In genomic region chr2:226427538-226428307, GRCh38 we compare ENCODE assay signal across 13 cellular contexts.
A peak's percentile ranks its signal among the peaks of the same experiment; 100 is the strongest.
DNase-seq lines count a peak whose midpoint lies in the region; ATAC-seq, FAIRE-seq and TF ChIP-seq lines count a peak whose summit lies in the region.
"Had no signal": no experiment of that assay in that cellular context is flagged by ENCODE, and none has a peak within 500 bp of the region (broad histone marks: within the 10 kb centered on the region; RNA-seq: fewer than 3 reads in every experiment).

No MANE protein-coding gene starts in this region.

- H3K27ac ChIP-seq in keratinocyte (ENCODE audit: control insufficient read depth, insufficient read depth, low read length) (peak overlapping the region; percentile 76), gastroesophageal sphincter (no peak overlapping the region), adrenal gland (no peak overlapping the region)
- H3K27ac ChIP-seq: prostate gland had no signal

- H3K9ac ChIP-seq in keratinocyte (ENCODE audit: control insufficient read depth, extremely low read depth, insufficient read depth, low read length): peak overlapping the region; percentile 51

- H4K20me1 ChIP-seq in keratinocyte (ENCODE audit: control insufficient read depth, extremely low read depth, insufficient read depth, low read length): no peaks in the 10 kb centered on the region

- WGBS in gastroesophageal sphincter (ENCODE audit: low coverage in 1 of 2), 2 donors: 76% methylated on average over 5 of the region's 7 CpGs; no CpG with 5 or more reads in 1 of the 2 donors
- 87 to 94% (median 89%) methylated on average over 7 of the region's 7 CpGs for WGBS in adrenal gland, 4 donors

- DNase-seq in ACHN: peak; percentile 38
- DNase-seq in Kasumi-1 (lab: John Stamatoyannopoulos, UW): peak; percentile 60 to 62
- no peak for DNase-seq in WTC11 (ENCODE audit: low spot score)
- peak; percentile 46 for DNase-seq in keratinocyte (ENCODE audit: low read depth, low spot score)
- no peak for DNase-seq in OCI-M2 (lab: John Stamatoyannopoulos, UW; ENCODE audit: unreplicated experiment)
- no peak for DNase-seq in NOMO-1 treated with DMSO at 0.1 percent for 48 hours (lab: John Stamatoyannopoulos, UW; ENCODE audit: unreplicated experiment)
- DNase-seq in adrenal gland: no peak
- DNase-seq: activated T-cell treated with anti-CD3 and anti-CD28 coated beads, Interleukin-2, amount 50 U/mL, for 4 hours; cortex of kidney; NCI-H187 treated with DMSO at 0.1 percent for 48 hours had no signal

- H3K4me3 ChIP-seq in keratinocyte (ENCODE audit: control insufficient read depth in 2 of 3, extremely low read depth in 1 of 3, insufficient read depth in 2 of 3, low read depth in 1 of 3, low read length in 3 of 3) (no peak overlapping the region), gastroesophageal sphincter (no peak overlapping the region), adrenal gland (no peak overlapping the region)
- H3K4me3 ChIP-seq: prostate gland had no signal

- no peak overlapping the region for H2AFZ ChIP-seq in keratinocyte (ENCODE audit: control insufficient read depth, low read length)

- peak overlapping the region; percentile 59 for H3K4me2 ChIP-seq in keratinocyte (ENCODE audit: control insufficient read depth, extremely low read depth, insufficient read depth, low read depth, low read length)

- FAIRE-seq in keratinocyte (lab: Jason Lieb, UNC): peak; percentile 96

- peaks cover 54% of the 10 kb centered on the region for H3K4me1 ChIP-seq in keratinocyte (ENCODE audit: control insufficient read depth, extremely low read depth, insufficient read depth, low read length)
- peaks cover 3 to 18% (median 5%) of the 10 kb centered on the region in 3 donors for H3K4me1 ChIP-seq in gastroesophageal sphincter
- H3K4me1 ChIP-seq in adrenal gland (replicated peaks in 1 of 2): no peaks in the 10 kb centered on the region

- no peak for TF ChIP-seq EP300 in gastroesophageal sphincter (IDR thresholded peaks at IDR 0.05)

- POLR2A ChIA-PET in WTC11 (lab: Charles Lee): no interaction called here

- no peak overlapping the region for H3K27ac Mint-ChIP-seq in WTC11
- H3K27ac Mint-ChIP-seq: B cell had no signal

- intact Hi-C loops in adrenal gland (cut with DNase I): no loop called here

- H3K27me3 Mint-ChIP-seq in WTC11 (ENCODE audit: low read depth): no peaks in the 10 kb centered on the region

- H3K4me3 Mint-ChIP-seq in WTC11: no peak overlapping the region
- H3K4me3 Mint-ChIP-seq: activated T-cell treated with anti-CD3 and anti-CD28 coated beads, Interleukin-2, amount 50 U/mL, for 4 hours; B cell had no signal

- no peak for TF ChIP-seq POLR2A in gastroesophageal sphincter (IDR thresholded peaks at IDR 0.05)
- no peak for TF ChIP-seq POLR2A in adrenal gland (IDR thresholded peaks at IDR 0.05)

- TF ChIP-seq CTCF in WTC11 (IDR thresholded peaks at IDR 0.05) (no peak), keratinocyte (optimal IDR thresholded peaks at IDR 0.05 in 1 of 3, IDR thresholded peaks at IDR 0.05 in 1 of 3, conservative IDR thresholded peaks at IDR 0.05 in 1 of 3; ENCODE audit: extremely low read depth in 1 of 3, insufficient read depth in 2 of 3, low read length in 3 of 3) (peak in 1 of 3 experiments; percentile 36), gastroesophageal sphincter (IDR thresholded peaks at IDR 0.05) (no peak), adrenal gland (IDR thresholded peaks at IDR 0.05) (no peak)

- dilution Hi-C loops in keratinocyte (cut with MboI; ENCODE audit: extremely low pct_ligation_motif_present, low sequenced_read_pairs): no loop called here

- ATAC-seq in WTC11 (peak; percentile 58), gastroesophageal sphincter (no peak)
- ATAC-seq: activated T-cell treated with anti-CD3 and anti-CD28 coated beads, Interleukin-2, amount 50 U/mL, for 4 hours had no signal

- no peaks in the 10 kb centered on the region for H3K27me3 ChIP-seq in keratinocyte (ENCODE audit: control insufficient read depth, extremely low read depth, insufficient read depth, low read length)
- H3K27me3 ChIP-seq in gastroesophageal sphincter: no peaks in the 10 kb centered on the region
- no peaks in the 10 kb centered on the region for H3K27me3 ChIP-seq in adrenal gland

- in situ Hi-C loops in ACHN (cut with HindIII; ENCODE audit: low pct_ligation_motif_present, low pct_unique_long_range_greater_than_20kb, low sequenced_read_pairs): no loop called here

- H3K36me3 Mint-ChIP-seq in WTC11: no peaks in the 10 kb centered on the region

- no peaks in the 10 kb centered on the region for H3K9me1 ChIP-seq in keratinocyte (ENCODE audit: control insufficient read depth, extremely low read depth, insufficient read depth, low read length)

- H3K9me3 Mint-ChIP-seq in WTC11: no peaks in the 10 kb centered on the region
- H3K9me3 Mint-ChIP-seq: activated T-cell treated with anti-CD3 and anti-CD28 coated beads, Interleukin-2, amount 50 U/mL, for 4 hours had no signal

- CTCF ChIA-PET in WTC11 (lab: Charles Lee): interaction anchor here (1.0 kb wide), 1 partner anchor 373 kb away, joined by 4 read pairs; no protein-coding TSS in a partner anchor

- H3K9me3 ChIP-seq in keratinocyte (ENCODE audit: control insufficient read depth, low read depth, low read length) (no peaks in the 10 kb centered on the region), gastroesophageal sphincter (no peaks in the 10 kb centered on the region), adrenal gland (replicated peaks in 1 of 3) (peaks cover 0 to 5% (median 0%) of the 10 kb centered on the region in 3 donors)
- H3K9me3 ChIP-seq: prostate gland had no signal

- H3K36me3 ChIP-seq in keratinocyte (ENCODE audit: control insufficient read depth in 2 of 2, extremely low read depth in 1 of 2, insufficient read depth in 2 of 2, low read length in 2 of 2): no peaks in the 10 kb centered on the region
- H3K36me3 ChIP-seq in gastroesophageal sphincter: no peaks in the 10 kb centered on the region
- H3K36me3 ChIP-seq in adrenal gland (replicated peaks in 1 of 2): no peaks in the 10 kb centered on the region
- H3K36me3 ChIP-seq: prostate gland had no signal

- H3K79me2 ChIP-seq in keratinocyte (ENCODE audit: control insufficient read depth, insufficient read depth, low read length): no peaks in the 10 kb centered on the region

- peaks cover 38% of the 10 kb centered on the region for H3K4me1 Mint-ChIP-seq in WTC11

TF ChIP-seq in WTC11, 78 proteins besides CTCF, POLR2A, EP300 and RAD21 (continues in another document):
- no peak for TF ChIP-seq KAT7 (CRISPR knock-in tag; IDR thresholded peaks at IDR 0.05; ENCODE audit: borderline replicate concordance)
- TF ChIP-seq SOX15 (CRISPR knock-in tag; IDR thresholded peaks at IDR 0.05): no peak
- no peak for TF ChIP-seq ZNF232 (CRISPR knock-in tag; IDR thresholded peaks at IDR 0.05)
- no peak for TF ChIP-seq TCF7 (CRISPR knock-in tag; IDR thresholded peaks at IDR 0.05; ENCODE audit: low read depth)
- no peak for TF ChIP-seq ZNF425 (CRISPR knock-in tag; conservative IDR thresholded peaks at IDR 0.05)
- TF ChIP-seq ATF6 (CRISPR knock-in tag; IDR thresholded peaks at IDR 0.05): no peak
- no peak for TF ChIP-seq ATF1 (CRISPR knock-in tag; IDR thresholded peaks at IDR 0.05)
- no peak for TF ChIP-seq TP53 (CRISPR knock-in tag; IDR thresholded peaks at IDR 0.05)
- TF ChIP-seq NR1H2 (CRISPR knock-in tag; IDR thresholded peaks at IDR 0.05): no peak
- TF ChIP-seq USF2 (CRISPR knock-in tag; IDR thresholded peaks at IDR 0.05): no peak

Comparison
In these comparisons a context has a peak if more than half of its experiments do, and no peak if none do; other contexts are left out.
1. DNase-seq: peak in ACHN (single experiment), Kasumi-1 (2 of 2) and keratinocyte (single experiment); none in WTC11 (single experiment), OCI-M2 (single experiment), NOMO-1 treated with DMSO at 0.1 percent for 48 hours (single experiment) and adrenal gland (0 of 7).